Comparison of ENCODE assay signal across 27 cellular contexts in genomic region chr14:54838931-54839512, GRCh38.
"Had no signal": no experiment of that assay in that cellular context is flagged by ENCODE, and none has a peak within 500 bp of the region (broad histone marks: within the 10 kb centered on the region; RNA-seq: fewer than 3 reads in every experiment).

No MANE protein-coding gene starts in this region.

- ATAC-seq: activated CD4-positive, alpha-beta T cell treated with anti-CD3 and anti-CD28 coated beads for 36 hours; activated T-cell treated with anti-CD3 and anti-CD28 coated beads, Interleukin-2, amount 50 U/mL, for 72 hours; T-cell had no signal

- H3K4me3 Mint-ChIP-seq: activated CD4-positive, alpha-beta memory T cell treated with anti-CD3 and anti-CD28 coated beads, Interleukin-2, amount 10 ng/mL, durations not matched to agents 7 days and 5 days; activated CD4-positive, alpha-beta T cell treated with anti-CD3 and anti-CD28 coated beads for 36 hours; activated naive CD4-positive, alpha-beta T cell treated with anti-CD3 and anti-CD28 coated beads, Interleukin-2, amount 10 ng/mL, durations not matched to agents 7 days and 5 days; activated naive CD8-positive, alpha-beta T cell treated with anti-CD3 and anti-CD28 coated beads, Interleukin-2, amount 10 ng/mL, durations not matched to agents 7 days and 5 days; activated T-cell treated with anti-CD3 and anti-CD28 coated beads, Interleukin-2, amount 50 U/mL, for 72 hours; brain; T-cell had no signal

- H3K4me1 Mint-ChIP-seq: activated CD4-positive, alpha-beta memory T cell treated with anti-CD3 and anti-CD28 coated beads, Interleukin-2, amount 10 ng/mL, durations not matched to agents 7 days and 5 days; activated CD4-positive, alpha-beta T cell treated with anti-CD3 and anti-CD28 coated beads for 36 hours; activated naive CD4-positive, alpha-beta T cell treated with anti-CD3 and anti-CD28 coated beads, Interleukin-2, amount 10 ng/mL, durations not matched to agents 7 days and 5 days; activated naive CD8-positive, alpha-beta T cell treated with anti-CD3 and anti-CD28 coated beads, Interleukin-2, amount 10 ng/mL, durations not matched to agents 7 days and 5 days; brain; T-cell had no signal

- H3K36me3 Mint-ChIP-seq: brain had no signal

- H3K36me3 ChIP-seq: cardiac muscle cell had no signal

- H3K27me3 ChIP-seq: cardiac muscle cell had no signal

- H3K4me3 ChIP-seq: cardiac muscle cell, SK-N-MC had no signal

- H3K27ac ChIP-seq: cardiac muscle cell, SK-N-MC, VCaP had no signal

- H3K27ac Mint-ChIP-seq: activated CD4-positive, alpha-beta memory T cell treated with anti-CD3 and anti-CD28 coated beads, Interleukin-2, amount 10 ng/mL, durations not matched to agents 7 days and 5 days; activated CD4-positive, alpha-beta T cell treated with anti-CD3 and anti-CD28 coated beads for 36 hours; activated naive CD8-positive, alpha-beta T cell treated with anti-CD3 and anti-CD28 coated beads, Interleukin-2, amount 10 ng/mL, durations not matched to agents 7 days and 5 days; activated T-cell treated with anti-CD3 and anti-CD28 coated beads, Interleukin-2, amount 50 U/mL, for 72 hours; activated T-helper 2 cell treated with anti-CD3 and anti-CD28 coated beads, Interferon-gamma antibody, Interleukin-2, Interleukin-4, amounts not matched to agents 10 μg/mL and 5 μg/mL and 100 μg/mL, durations not matched to agents 14 hours and 24 hours and 36 hours; brain; T-cell had no signal

- H3K27me3 Mint-ChIP-seq: activated CD4-positive, alpha-beta memory T cell treated with anti-CD3 and anti-CD28 coated beads, Interleukin-2, amount 10 ng/mL, durations not matched to agents 7 days and 5 days; activated CD4-positive, alpha-beta T cell treated with anti-CD3 and anti-CD28 coated beads for 36 hours; activated naive CD4-positive, alpha-beta T cell treated with anti-CD3 and anti-CD28 coated beads, Interleukin-2, amount 10 ng/mL, durations not matched to agents 7 days and 5 days; activated naive CD8-positive, alpha-beta T cell treated with anti-CD3 and anti-CD28 coated beads, Interleukin-2, amount 10 ng/mL, durations not matched to agents 7 days and 5 days; T-cell had no signal

- DNase-seq: activated CD4-positive, alpha-beta memory T cell treated with anti-CD3 and anti-CD28 coated beads, Interleukin-2, amount 10 ng/mL, durations not matched to agents 7 days and 5 days; activated CD4-positive, alpha-beta T cell treated with anti-CD3 and anti-CD28 coated beads for 36 hours; activated CD4-positive, alpha-beta T cell treated with anti-CD3 and anti-CD28 coated beads, Interleukin-2, amount 50 U/mL, for 1 hour; activated CD4-positive, CD25-positive, alpha-beta regulatory T cell; activated gamma-delta T cell treated with Interleukin-2 at 50 U/mL for 16 hours; activated naive CD4-positive, alpha-beta T cell treated with anti-CD3 and anti-CD28 coated beads, Interleukin-2, amount 10 ng/mL, durations not matched to agents 7 days and 5 days; activated naive CD8-positive, alpha-beta T cell treated with anti-CD3 and anti-CD28 coated beads, Interleukin-2, amount 10 ng/mL, durations not matched to agents 7 days and 5 days; activated T-cell treated with anti-CD3 and anti-CD28 coated beads for 4 hours; activated T-cell treated with anti-CD3 and anti-CD28 coated beads, Interleukin-2, amount 50 U/mL, for 72 hours; amniotic stem cell; IMR-90; KBM-7; NCI-H1092; NCI-H1417; NCI-H2029; NCI-H2107; NCI-H2171 treated with DMSO at 0.1 percent for 48 hours; NCI-H226; NCI-H526; NCI-H82; SIG-M5; T-cell had no signal

- H3K9me3 Mint-ChIP-seq: activated CD4-positive, alpha-beta memory T cell treated with anti-CD3 and anti-CD28 coated beads, Interleukin-2, amount 10 ng/mL, durations not matched to agents 7 days and 5 days; activated naive CD4-positive, alpha-beta T cell treated with anti-CD3 and anti-CD28 coated beads, Interleukin-2, amount 10 ng/mL, durations not matched to agents 7 days and 5 days; activated naive CD8-positive, alpha-beta T cell treated with anti-CD3 and anti-CD28 coated beads, Interleukin-2, amount 10 ng/mL, durations not matched to agents 7 days and 5 days; activated T-cell treated with anti-CD3 and anti-CD28 coated beads, Interleukin-2, amount 50 U/mL, for 72 hours; activated T-helper 2 cell treated with anti-CD3 and anti-CD28 coated beads, Interferon-gamma antibody, Interleukin-2, Interleukin-4, amounts not matched to agents 10 μg/mL and 5 μg/mL and 100 μg/mL, durations not matched to agents 14 hours and 24 hours and 36 hours; brain; T-cell had no signal
